In genomic region chr10:21337171-21337792, GRCh38 we compare ENCODE assay signal across 19 cellular contexts.
DNase-seq lines count a peak whose midpoint lies in the region; ATAC-seq and TF ChIP-seq lines count a peak whose summit lies in the region.
"Had no signal": no experiment of that assay in that cellular context is flagged by ENCODE, and none has a peak within 500 bp of the region (broad histone marks: within the 10 kb centered on the region; RNA-seq: fewer than 3 reads in every experiment).

No MANE protein-coding gene starts in this region.

- H3K4me3 Mint-ChIP-seq in type B pancreatic cell, result no peak overlapping the region
- H3K4me3 Mint-ChIP-seq: activated CD4-positive, alpha-beta T cell treated with anti-CD3 and anti-CD28 coated beads, Interleukin-2, amount 10 ng/mL, durations not matched to agents 7 days and 5 days; activated naive CD4-positive, alpha-beta T cell treated with anti-CD3 and anti-CD28 coated beads for 36 hours; immature natural killer cell; nephron; stimulated activated naive B cell treated with anti-CD40 and anti-IgM and Interleukin-4, amounts not matched to agents 10 μg/mL and 1 μg/mL and 100 μg/mL, for 72 hours had no signal

- H3K36me3 ChIP-seq in RWPE2 (ENCODE audit: low read depth), result no peaks in the 10 kb centered on the region
- H3K36me3 ChIP-seq in vagina, result no peaks in the 10 kb centered on the region
- H3K36me3 ChIP-seq: esophagus muscularis mucosa, tibial nerve had no signal

- no peaks in the 10 kb centered on the region for H3K9me3 ChIP-seq in RWPE2 (ENCODE audit: severe bottlenecking)
- no peaks in the 10 kb centered on the region for H3K9me3 ChIP-seq in vagina
- H3K9me3 ChIP-seq: esophagus muscularis mucosa, tibial nerve had no signal

- TF ChIP-seq CTCF in RWPE2 (IDR thresholded peaks at IDR 0.05; ENCODE audit: poor library complexity, severe bottlenecking), result no peak
- peak; percentile 54 for TF ChIP-seq CTCF in foreskin keratinocyte (conservative IDR thresholded peaks at IDR 0.05)
- peak; percentile 20 for TF ChIP-seq CTCF in type B pancreatic cell (conservative IDR thresholded peaks at IDR 0.05)
- no peak for TF ChIP-seq CTCF in vagina (IDR thresholded peaks at IDR 0.05)

- H3K36me3 Mint-ChIP-seq in type B pancreatic cell, result no peaks in the 10 kb centered on the region
- H3K36me3 Mint-ChIP-seq: immature natural killer cell; stimulated activated naive B cell treated with anti-CD40 and anti-IgM and Interleukin-4, amounts not matched to agents 10 μg/mL and 1 μg/mL and 100 μg/mL, for 72 hours had no signal

- peaks cover 4% of the 10 kb centered on the region for H3K9me3 Mint-ChIP-seq in type B pancreatic cell
- H3K9me3 Mint-ChIP-seq: activated naive CD4-positive, alpha-beta T cell treated with anti-CD3 and anti-CD28 coated beads for 36 hours had no signal

- no peak for DNase-seq in Right ventricle myocardium superior
- DNase-seq in cardiac septum (ENCODE audit: low spot score), result no peak
- DNase-seq in RWPE2 (ENCODE audit: low spot score), result no peak
- peak in 1 of 2 donors; percentile 65 for DNase-seq in foreskin keratinocyte
- no peak for DNase-seq in type B pancreatic cell (ENCODE audit: extremely low spot score, unreplicated experiment)
- no peak for DNase-seq in vagina (ENCODE audit: extremely low spot score in 2 of 2)
- no peak for DNase-seq in epidermal melanocyte (ENCODE audit: insufficient read length, low spot score)
- DNase-seq in SIG-M5 treated with dmso at 0.1 percent for 504 hours (lab: John Stamatoyannopoulos, UW; ENCODE audit: unreplicated experiment), result no peak
- DNase-seq: activated CD4-positive, alpha-beta T cell treated with anti-CD3 and anti-CD28 coated beads, Interleukin-2, amount 10 ng/mL, durations not matched to agents 7 days and 5 days; cortex of kidney; DMS79 treated with DMSO at 0.1 percent for 48 hours; immature natural killer cell; NCI-H1092; stimulated activated naive B cell treated with anti-CD40 and anti-IgM and Interleukin-4, amounts not matched to agents 10 μg/mL and 1 μg/mL and 100 μg/mL, for 72 hours had no signal

- no peaks in the 10 kb centered on the region for H3K27me3 Mint-ChIP-seq in type B pancreatic cell
- H3K27me3 Mint-ChIP-seq: activated CD4-positive, alpha-beta T cell treated with anti-CD3 and anti-CD28 coated beads, Interleukin-2, amount 10 ng/mL, durations not matched to agents 7 days and 5 days; stimulated activated naive B cell treated with anti-CD40 and anti-IgM and Interleukin-4, amounts not matched to agents 10 μg/mL and 1 μg/mL and 100 μg/mL, for 72 hours had no signal

- H3K27ac Mint-ChIP-seq in type B pancreatic cell, result peak overlapping the region; percentile 98
- H3K27ac Mint-ChIP-seq: activated CD4-positive, alpha-beta T cell treated with anti-CD3 and anti-CD28 coated beads, Interleukin-2, amount 10 ng/mL, durations not matched to agents 7 days and 5 days; activated naive CD4-positive, alpha-beta T cell treated with anti-CD3 and anti-CD28 coated beads for 36 hours; immature natural killer cell; stimulated activated naive B cell treated with anti-CD40 and anti-IgM and Interleukin-4, amounts not matched to agents 10 μg/mL and 1 μg/mL and 100 μg/mL, for 72 hours had no signal

- peaks cover 39% of the 10 kb centered on the region for H3K4me1 ChIP-seq in RWPE2 (ENCODE audit: insufficient read depth, poor library complexity, severe bottlenecking)
- peaks cover 16% of the 10 kb centered on the region for H3K4me1 ChIP-seq in foreskin keratinocyte
- H3K4me1 ChIP-seq in vagina, result peaks cover 19% of the 10 kb centered on the region

- H3K4me1 Mint-ChIP-seq in type B pancreatic cell (ENCODE audit: unreplicated experiment), result peaks cover 14% of the 10 kb centered on the region
- H3K4me1 Mint-ChIP-seq: activated CD4-positive, alpha-beta T cell treated with anti-CD3 and anti-CD28 coated beads, Interleukin-2, amount 10 ng/mL, durations not matched to agents 7 days and 5 days; immature natural killer cell; stimulated activated naive B cell treated with anti-CD40 and anti-IgM and Interleukin-4, amounts not matched to agents 10 μg/mL and 1 μg/mL and 100 μg/mL, for 72 hours had no signal

- H3K27ac ChIP-seq in RWPE2 (ENCODE audit: poor library complexity, severe bottlenecking), result peak overlapping the region; percentile 97
- H3K27ac ChIP-seq in foreskin keratinocyte, result peak overlapping the region; percentile 19
- no peak overlapping the region for H3K27ac ChIP-seq in vagina
- H3K27ac ChIP-seq: C4-2B had no signal

- no peaks in the 10 kb centered on the region for H3K27me3 ChIP-seq in RWPE2 (ENCODE audit: insufficient read depth, poor library complexity, severe bottlenecking)
- H3K27me3 ChIP-seq in foreskin keratinocyte, result no peaks in the 10 kb centered on the region
- H3K27me3 ChIP-seq in vagina, result no peaks in the 10 kb centered on the region
- H3K27me3 ChIP-seq: esophagus muscularis mucosa, tibial nerve had no signal

- H3K4me3 ChIP-seq in RWPE2 (ENCODE audit: severe bottlenecking) (no peak overlapping the region), vagina (no peak overlapping the region)
- H3K4me3 ChIP-seq: esophagus muscularis mucosa, tibial nerve had no signal

- TF ChIP-seq POLR2A in vagina (IDR thresholded peaks at IDR 0.05), result no peak

- ATAC-seq in Right ventricle myocardium superior (ENCODE audit: poor library complexity), result peak; percentile 9
- ATAC-seq in RWPE2 (ENCODE audit: low read depth), result no peak
- ATAC-seq in foreskin keratinocyte, result no peak
- ATAC-seq: stimulated activated naive B cell treated with anti-CD40 and anti-IgM and Interleukin-4, amounts not matched to agents 10 μg/mL and 1 μg/mL and 100 μg/mL, for 72 hours had no signal

- intact Hi-C loops in Right ventricle myocardium superior (cut with DNase I) (no loop called here), cardiac septum (cut with DNase I) (loop anchor here (2.0 to 5.0 kb wide), 2 partner anchors 20 to 45 kb away; no protein-coding TSS in a partner anchor), vagina (cut with DNase I) (no loop called here)

Comparison
In these comparisons a context has a peak if more than half of its experiments do, and no peak if none do; other contexts are left out.
1. CTCF ChIP-seq: peak in foreskin keratinocyte (single experiment) and type B pancreatic cell (single experiment); none in RWPE2 (single experiment) and vagina (0 of 3).